3 cellular contexts compared by ENCODE assay signal in genomic region chr3:15086699-15087098, GRCh38.
"Had no signal": no experiment of that assay in that cellular context is flagged by ENCODE, and none has a peak within 500 bp of the region (broad histone marks: within the 10 kb centered on the region; RNA-seq: fewer than 3 reads in every experiment).

No MANE protein-coding gene starts in this region.

- DNase-seq: GDM1, GF-D8 had no signal

- ATAC-seq: GM12878 had no signal

- H3K4me3 ChIP-seq: GM12878 had no signal
